ENCODE assay signal across 15 cellular contexts in genomic region chr15:39174332-39174731, GRCh38.
A peak's percentile ranks its signal among the peaks of the same experiment; 100 is the strongest.
DNase-seq lines count a peak whose midpoint lies in the region; ATAC-seq and TF ChIP-seq lines count a peak whose summit lies in the region.
"Had no signal": no experiment of that assay in that cellular context is flagged by ENCODE, and none has a peak within 500 bp of the region (broad histone marks: within the 10 kb centered on the region; RNA-seq: fewer than 3 reads in every experiment).

No MANE protein-coding gene starts in this region.

- H3K9me3 Mint-ChIP-seq in MCF 10A (ENCODE audit: unreplicated experiment), result peaks cover 8% of the 10 kb centered on the region

- DNase-seq in MCF 10A (ENCODE audit: unreplicated experiment) (no peak), breast epithelium (ENCODE audit: low spot score in 2 of 2) (no peak), kidney tubule cell (ENCODE audit: low spot score) (peak; percentile 78), SW 1271 (lab: John Stamatoyannopoulos, UW) (no peak), Peyer's patch (no peak), Karpas-422 (no peak)
- DNase-seq: 8988T, NCI-H1048, NCI-H2107, NCI-H226, PC-3, T-helper 1 cell had no signal

- BruUV-seq in MCF 10A (replicated peaks; lab: Mats Ljungman, UMichigan), result no TSS peak

- peak overlapping the region; percentile 30 for H3K27ac Mint-ChIP-seq in MCF 10A (ENCODE audit: low read depth, unreplicated experiment)

- TF ChIP-seq CTCF in MCF 10A (IDR thresholded peaks at IDR 0.05; ENCODE audit: unreplicated experiment) (no peak), breast epithelium (IDR thresholded peaks at IDR 0.05) (no peak), Peyer's patch (IDR thresholded peaks at IDR 0.05) (no peak)

- TF ChIP-seq POLR2A in breast epithelium (IDR thresholded peaks at IDR 0.05), result no peak
- TF ChIP-seq POLR2A in Peyer's patch (IDR thresholded peaks at IDR 0.05), result no peak

- H3K27me3 Mint-ChIP-seq in MCF 10A (ENCODE audit: insufficient read depth, unreplicated experiment), result no peaks in the 10 kb centered on the region

- H3K4me1 ChIP-seq in breast epithelium, result peaks cover 5 to 6% of the 10 kb centered on the region in 2 donors
- no peaks in the 10 kb centered on the region for H3K4me1 ChIP-seq in Peyer's patch
- no peaks in the 10 kb centered on the region for H3K4me1 ChIP-seq in Karpas-422 (ENCODE audit: low read length)

- intact Hi-C loops in MCF 10A (cut with micrococcal nuclease) (loop anchor here (5.0 kb wide), 2 partner anchors 323 to 338 kb away; no protein-coding TSS in a partner anchor), breast epithelium (cut with DNase I; ENCODE audit: low total_unique reads) (loop anchor here (5.0 kb wide), 1 partner anchor 408 kb away; the partner anchor contains the start of gene THBS1)

- H3K9me3 ChIP-seq in breast epithelium (no peaks in the 10 kb centered on the region), Peyer's patch (no peaks in the 10 kb centered on the region), Karpas-422 (ENCODE audit: low read length) (no peaks in the 10 kb centered on the region)

- H4K20me1 ChIP-seq in Karpas-422 (ENCODE audit: insufficient read depth, low read depth, low read length), result no peaks in the 10 kb centered on the region

- H3K9me2 ChIP-seq in Karpas-422 (replicated peaks; ENCODE audit: insufficient read depth, low read length), result no peaks in the 10 kb centered on the region

- no peaks in the 10 kb centered on the region for H3K36me3 Mint-ChIP-seq in MCF 10A (ENCODE audit: insufficient read depth, unreplicated experiment)

- H3K27ac ChIP-seq in breast epithelium (no peak overlapping the region), Peyer's patch (no peak overlapping the region), Karpas-422 (ENCODE audit: low read length) (no peak overlapping the region)
- H3K27ac ChIP-seq: C4-2B had no signal

- H3K79me2 ChIP-seq in Karpas-422 (ENCODE audit: low read length), result no peaks in the 10 kb centered on the region

- no peak overlapping the region for H3K9ac ChIP-seq in Karpas-422 (ENCODE audit: low read length)

- H2AFZ ChIP-seq in Karpas-422 (ENCODE audit: low read length), result no peak overlapping the region

- POLR2A ChIA-PET in MCF 10A (lab: Yijun Ruan, JAX), result no interaction called here

- H3K4me1 Mint-ChIP-seq in MCF 10A (ENCODE audit: insufficient read depth, unreplicated experiment), result peaks cover 30% of the 10 kb centered on the region

- no peak overlapping the region for H3K4me3 ChIP-seq in breast epithelium
- H3K4me3 ChIP-seq in Peyer's patch, result no peak overlapping the region
- no peak overlapping the region for H3K4me3 ChIP-seq in Karpas-422 (ENCODE audit: low read length)

- ATAC-seq in HG03558 (IDR thresholded peaks at IDR 0.05; ENCODE audit: extremely low read depth, unreplicated experiment), result peak; percentile 34
- no peak for ATAC-seq in GM18511 (IDR thresholded peaks at IDR 0.05; ENCODE audit: unreplicated experiment)
- ATAC-seq: PC-3 had no signal

- no peaks in the 10 kb centered on the region for H3K36me3 ChIP-seq in breast epithelium
- H3K36me3 ChIP-seq in Peyer's patch, result no peaks in the 10 kb centered on the region
- no peaks in the 10 kb centered on the region for H3K36me3 ChIP-seq in Karpas-422 (ENCODE audit: insufficient read depth, low read length)

- CTCF ChIA-PET in MCF 10A (lab: Yijun Ruan, JAX), result interaction anchor here (0.6 to 3.1 kb wide), 4 partner anchors 14 to 461 kb away, joined by 3 to 20 read pairs (median 3); partner anchors contain the start of gene THBS1

- H3K4me3 Mint-ChIP-seq in MCF 10A (ENCODE audit: unreplicated experiment), result no peak overlapping the region

- H3K27me3 ChIP-seq in breast epithelium, result no peaks in the 10 kb centered on the region
- no peaks in the 10 kb centered on the region for H3K27me3 ChIP-seq in Peyer's patch
- H3K27me3 ChIP-seq in Karpas-422 (ENCODE audit: low read length), result no peaks in the 10 kb centered on the region; the same call in 1 of the 2 replicates

- H3K4me2 ChIP-seq in Karpas-422 (ENCODE audit: low read depth, low read length, poor library complexity, severe bottlenecking), result no peak overlapping the region
